ENCODE assay signal across 18 cellular contexts in the genomic region with DNA sequence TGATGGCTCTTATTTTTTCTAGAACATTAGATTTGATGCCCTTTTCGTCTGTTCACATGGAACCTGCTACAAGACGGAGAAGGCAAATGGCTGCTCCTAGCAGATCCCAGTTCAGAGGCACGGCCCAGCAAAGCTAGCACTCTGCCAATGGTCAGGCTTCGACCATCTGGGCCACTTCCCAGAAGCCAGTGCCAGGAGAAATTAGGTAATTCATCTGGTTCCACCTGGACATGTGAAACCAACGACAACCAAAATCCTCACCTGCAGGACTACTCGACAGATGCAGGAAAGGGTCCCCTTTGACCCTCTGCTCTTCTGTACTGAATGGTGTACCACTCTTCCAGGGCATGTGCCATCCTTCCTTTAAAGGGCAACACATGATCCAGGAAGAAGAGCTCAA. TPM values are rescaled to one million over a fixed set of nuclear protein-coding genes. Genes with fewer than 3 reads are reported as not detected.
DNase-seq lines count a peak whose midpoint lies in the region; ATAC-seq and TF ChIP-seq lines count a peak whose summit lies in the region.
"Had no signal": no experiment of that assay in that cellular context is flagged by ENCODE, and none has a peak within 500 bp of the region (broad histone marks: within the 10 kb centered on the region; RNA-seq: fewer than 3 reads in every experiment).

No MANE protein-coding gene starts in this region.

- peaks cover 70% of the 10 kb centered on the region for H3K79me2 ChIP-seq in HCT116 (ENCODE audit: insufficient read depth, low read length)

- no peak for TF ChIP-seq RAD21 in HCT116 (IDR thresholded peaks at IDR 0.05; ENCODE audit: low read depth)

- H3K27me3 Mint-ChIP-seq in activated naive CD8-positive, alpha-beta T cell = no peaks in the 10 kb centered on the region
- H3K27me3 Mint-ChIP-seq in naive thymus-derived CD4-positive, alpha-beta T cell = peaks cover 0 to 16% (median 0%) of the 10 kb centered on the region in 5 donors

- H3K4me1 Mint-ChIP-seq in activated naive CD8-positive, alpha-beta T cell (ENCODE audit: low read depth) = peaks cover 47% of the 10 kb centered on the region
- peaks cover 39 to 57% (median 54%) of the 10 kb centered on the region in 7 donors for H3K4me1 Mint-ChIP-seq in naive thymus-derived CD4-positive, alpha-beta T cell

- TF ChIP-seq POLR2A in HCT116 (IDR thresholded peaks at IDR 0.05; ENCODE audit: borderline replicate concordance, extremely low read depth, insufficient read depth, insufficient read length) = no peak

- CTCF ChIA-PET in HCT116 (lab: Charles Lee) = interaction anchor here (2.7 kb wide), 1 partner anchor 77 kb away, joined by 8 read pairs; no protein-coding TSS in a partner anchor
- CTCF ChIA-PET in naive thymus-derived CD4-positive, alpha-beta T cell (lab: Charles Lee) = interaction anchor here (1.0 to 2.1 kb wide), 3 partner anchors 29 to 79 kb away, joined by 4 to 5 read pairs (median 5); a partner anchor contains a TSS

- intact Hi-C loops in HCT116 (cut with micrococcal nuclease) = no loop called here
- intact Hi-C loops in naive thymus-derived CD4-positive, alpha-beta T cell (cut with micrococcal nuclease) = no loop called here

- DNase-seq in NCI-H2196 (lab: John Stamatoyannopoulos, UW; ENCODE audit: unreplicated experiment) (peak; percentile 27), NCI-H2196 treated with DMSO at 0.1 percent for 48 hours (lab: John Stamatoyannopoulos, UW; ENCODE audit: unreplicated experiment) (no peak), HCT116 (ENCODE audit: low read depth, low spot score) (no peak), OCI-M1 (lab: John Stamatoyannopoulos, UW) (no peak), epidermal melanocyte (ENCODE audit: insufficient read length, low spot score) (no peak), NOMO-1 treated with DMSO at 0.1 percent for 48 hours (lab: John Stamatoyannopoulos, UW; ENCODE audit: unreplicated experiment) (no peak)
- no peak for DNase-seq in naive thymus-derived CD4-positive, alpha-beta T cell
- DNase-seq: activated CD4-positive, alpha-beta T cell treated with anti-CD3 and anti-CD28 coated beads, Interleukin-2, amount 50 U/mL, for 4 hours; EL; NCI-H2107; SHP77 treated with DMSO at 0.1 percent for 48 hours; stimulated activated CD4-positive, alpha-beta T cell treated with anti-CD3 and anti-CD28 coated beads, Interleukin-4, amount 100 ng/mL, for 4 hours; transverse colon had no signal

- RAD21 ChIA-PET in HCT116 (lab: Charles Lee; ENCODE audit: low non-redundant PET in 1 of 2, low total read pairs in 2 of 2, uncharacterized antibody in 2 of 2, unreplicated experiment in 2 of 2) = no interaction called here

- H3K4me3 ChIP-seq in HCT116 (replicated peaks in 1 of 2; ENCODE audit: low read depth in 1 of 2, low read length in 2 of 2) = no peak overlapping the region
- H3K4me3 ChIP-seq in naive thymus-derived CD4-positive, alpha-beta T cell (ENCODE audit: low read length) = no peak overlapping the region
- H3K4me3 ChIP-seq: transverse colon had no signal

- no peak for TF ChIP-seq CTCF in HCT116 (IDR thresholded peaks at IDR 0.05 in 2 of 3, conservative IDR thresholded peaks at IDR 0.05 in 1 of 3; ENCODE audit: borderline replicate concordance in 1 of 3, insufficient read depth in 1 of 3, low read depth in 2 of 3, low read length in 2 of 3)

- H3K27ac Mint-ChIP-seq in activated naive CD8-positive, alpha-beta T cell = peak overlapping the region; percentile 50
- H3K27ac Mint-ChIP-seq in naive thymus-derived CD4-positive, alpha-beta T cell = peak overlapping the region in 5 of 9 donors; percentile 6 to 83 (median 29)
- H3K27ac Mint-ChIP-seq: dendritic cell treated with granulocyte-macrophage colony-stimulating factor and Interleukin-4, amounts not matched to agents 40 ng/mL and 50 ng/mL, for 4 days had no signal

- H4K20me1 ChIP-seq in HCT116 (ENCODE audit: insufficient read depth) = no peaks in the 10 kb centered on the region; the same call in 1 of the 2 replicates

- no peaks in the 10 kb centered on the region for H3K9me2 ChIP-seq in HCT116 (ENCODE audit: insufficient read depth)

- H3K9me3 ChIP-seq in HCT116 (ENCODE audit: control insufficient read depth in 1 of 2, insufficient read depth in 1 of 2, low read depth in 1 of 2, low read length in 2 of 2) = no peaks in the 10 kb centered on the region
- H3K9me3 ChIP-seq in naive thymus-derived CD4-positive, alpha-beta T cell (ENCODE audit: control insufficient read depth in 2 of 3, low read length in 3 of 3) = no peaks in the 10 kb centered on the region
- H3K9me3 ChIP-seq: ascending aorta, esophagus muscularis mucosa, transverse colon had no signal

- BruUV-seq in HCT116 (replicated peaks; lab: Mats Ljungman, UMichigan) = no TSS peak

- peaks cover 29 to 42% of the 10 kb centered on the region in 2 experiments for H3K4me1 ChIP-seq in HCT116 (ENCODE audit: control insufficient read depth in 1 of 2, insufficient read depth in 2 of 2, low read length in 2 of 2)
- peaks cover 14 to 22% of the 10 kb centered on the region in 2 donors for H3K4me1 ChIP-seq in naive thymus-derived CD4-positive, alpha-beta T cell (ENCODE audit: control insufficient read depth in 2 of 2, insufficient read depth in 2 of 2, low read length in 2 of 2)

- peaks cover 2% of the 10 kb centered on the region for H3K36me3 Mint-ChIP-seq in activated naive CD8-positive, alpha-beta T cell
- peaks cover 0 to 3% (median 0%) of the 10 kb centered on the region in 5 donors for H3K36me3 Mint-ChIP-seq in naive thymus-derived CD4-positive, alpha-beta T cell

- H3K9me3 Mint-ChIP-seq in activated naive CD8-positive, alpha-beta T cell (ENCODE audit: low read depth) = no peaks in the 10 kb centered on the region
- peaks cover 0 to 2% (median 0%) of the 10 kb centered on the region in 11 donors for H3K9me3 Mint-ChIP-seq in naive thymus-derived CD4-positive, alpha-beta T cell
- H3K9me3 Mint-ChIP-seq: dendritic cell treated with granulocyte-macrophage colony-stimulating factor and Interleukin-4, amounts not matched to agents 40 ng/mL and 50 ng/mL, for 4 days had no signal

- ATAC-seq in HCT116 = no peak
- ATAC-seq in naive thymus-derived CD4-positive, alpha-beta T cell = no peak

- peak overlapping the region; percentile 94; the same call in 1 of the 2 replicates for H3K4me2 ChIP-seq in HCT116 (ENCODE audit: low read length)

- H3K27ac ChIP-seq in HCT116 (ENCODE audit: low read depth, low read length) = no peak overlapping the region
- H3K27ac ChIP-seq in naive thymus-derived CD4-positive, alpha-beta T cell (ENCODE audit: low read depth, low read length) = no peak overlapping the region
- H3K27ac ChIP-seq: 22Rv1, ascending aorta had no signal

- no peak overlapping the region for H3K9ac ChIP-seq in HCT116 (ENCODE audit: low read length)

- peak overlapping the region; percentile 82 for H3K4me3 Mint-ChIP-seq in activated naive CD8-positive, alpha-beta T cell
- peak overlapping the region in 6 of 10 donors; percentile 4 to 72 (median 66) for H3K4me3 Mint-ChIP-seq in naive thymus-derived CD4-positive, alpha-beta T cell
- H3K4me3 Mint-ChIP-seq: dendritic cell treated with granulocyte-macrophage colony-stimulating factor and Interleukin-4, amounts not matched to agents 40 ng/mL and 50 ng/mL, for 4 days had no signal

- no peak overlapping the region for H2AFZ ChIP-seq in HCT116 (ENCODE audit: low read depth, low read length, poor library complexity, severe bottlenecking)

- no peaks in the 10 kb centered on the region for H3K27me3 ChIP-seq in HCT116 (ENCODE audit: insufficient read depth, low read length)
- no peaks in the 10 kb centered on the region for H3K27me3 ChIP-seq in naive thymus-derived CD4-positive, alpha-beta T cell (ENCODE audit: control insufficient read depth in 2 of 2, insufficient read depth in 2 of 2, low read length in 2 of 2)
- H3K27me3 ChIP-seq: ascending aorta, esophagus muscularis mucosa, transverse colon had no signal

- no peaks in the 10 kb centered on the region for H3K36me3 ChIP-seq in HCT116 (ENCODE audit: control insufficient read depth in 1 of 2, insufficient read depth in 2 of 2, low read length in 2 of 2)
- no peaks in the 10 kb centered on the region for H3K36me3 ChIP-seq in naive thymus-derived CD4-positive, alpha-beta T cell (ENCODE audit: control insufficient read depth in 2 of 3, insufficient read depth in 3 of 3, low read length in 3 of 3)
- H3K36me3 ChIP-seq: ascending aorta, esophagus muscularis mucosa, transverse colon had no signal

- POLR2A ChIA-PET in HCT116 (lab: Charles Lee) = no interaction called here
- POLR2A ChIA-PET in naive thymus-derived CD4-positive, alpha-beta T cell (lab: Charles Lee) = no interaction called here

TF ChIP-seq in HCT116, 20 proteins besides CTCF, POLR2A, EP300 and RAD21:
- TF ChIP-seq SIN3A (IDR thresholded peaks at IDR 0.05; ENCODE audit: low read depth) (no peak), ZFX (IDR thresholded peaks at IDR 0.05) (no peak), CBX3 (IDR thresholded peaks at IDR 0.05; ENCODE audit: low read depth) (no peak), EZH2 (IDR thresholded peaks at IDR 0.05) (no peak), SRF (IDR thresholded peaks at IDR 0.05; ENCODE audit: low read depth) (no peak), POLR2AphosphoS5 (IDR thresholded peaks at IDR 0.05; ENCODE audit: low read depth, low read length) (no peak), SP1 (IDR thresholded peaks at IDR 0.05; ENCODE audit: low read depth) (no peak), ZNF274 (IDR thresholded peaks at IDR 0.05; ENCODE audit: low read depth, low read length) (no peak), JUND (IDR thresholded peaks at IDR 0.05) (no peak), FOSL1 (IDR thresholded peaks at IDR 0.05; ENCODE audit: low read depth) (no peak), TCF7L2 (IDR thresholded peaks at IDR 0.05; ENCODE audit: borderline replicate concordance, extremely low read depth, insufficient read depth, insufficient read length) (no peak), EZH2phosphoT487 (IDR thresholded peaks at IDR 0.05; ENCODE audit: borderline replicate concordance) (no peak), EGR1 (IDR thresholded peaks at IDR 0.05; ENCODE audit: low read depth) (no peak)
- TF ChIP-seq, protein P1, sequence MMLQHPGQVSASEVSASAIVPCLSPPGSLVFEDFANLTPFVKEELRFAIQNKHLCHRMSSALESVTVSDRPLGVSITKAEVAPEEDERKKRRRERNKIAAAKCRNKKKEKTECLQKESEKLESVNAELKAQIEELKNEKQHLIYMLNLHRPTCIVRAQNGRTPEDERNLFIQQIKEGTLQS (IDR thresholded peaks at IDR 0.05) = no peak
- TF ChIP-seq, protein P2, sequence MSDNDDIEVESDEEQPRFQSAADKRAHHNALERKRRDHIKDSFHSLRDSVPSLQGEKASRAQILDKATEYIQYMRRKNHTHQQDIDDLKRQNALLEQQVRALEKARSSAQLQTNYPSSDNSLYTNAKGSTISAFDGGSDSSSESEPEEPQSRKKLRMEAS (IDR thresholded peaks at IDR 0.05) = no peak

RNA-seq across cellular contexts. Expression of a gene that starts 25.4 kb away (rescaled TPM):
- 30.8 TPM for total RNA-seq in HCT116 (2021; ENCODE audit: unreplicated experiment)
- 12.7 and 14.8 TPM in 2 replicates for polyA plus RNA-seq in HCT116 (2012)
- 10 to 100 TPM; 10.0 to 43.9 (median 17.1) TPM for total RNA-seq in naive thymus-derived CD4-positive, alpha-beta T cell
- under 1 TPM; 0.28 to 0.68 TPM for polyA plus RNA-seq in naive thymus-derived CD4-positive, alpha-beta T cell
